Comparison of ENCODE assay signal across 19 cellular contexts in genomic region chr18:360676-361075, GRCh38.
DNase-seq lines count a peak whose midpoint lies in the region; ATAC-seq and TF ChIP-seq lines count a peak whose summit lies in the region.
"Had no signal": no experiment of that assay in that cellular context is flagged by ENCODE, and none has a peak within 500 bp of the region (broad histone marks: within the 10 kb centered on the region; RNA-seq: fewer than 3 reads in every experiment).

No MANE protein-coding gene starts in this region.

- H3K9ac ChIP-seq in BLaER1: no peak overlapping the region

- H2AFZ ChIP-seq in osteoblast (ENCODE audit: low read length): no peak overlapping the region

- ATAC-seq in HG03520 (IDR thresholded peaks at IDR 0.05; ENCODE audit: unreplicated experiment): no peak
- ATAC-seq: GM12878, Panc1 had no signal

- no peaks in the 10 kb centered on the region for H3K79me2 ChIP-seq in osteoblast (ENCODE audit: insufficient read depth, low read length)

- no peak for TF ChIP-seq CTCF in VCaP (conservative IDR thresholded peaks at IDR 0.05)
- TF ChIP-seq CTCF in osteoblast (IDR thresholded peaks at IDR 0.05; ENCODE audit: extremely low read depth, low read depth, low read length): no peak

- H3K36me3 ChIP-seq in BLaER1 (no peaks in the 10 kb centered on the region), osteoblast (ENCODE audit: insufficient read depth, low read length) (no peaks in the 10 kb centered on the region)
- H3K36me3 ChIP-seq: MG63 had no signal

- H3K27me3 ChIP-seq in BLaER1 (no peaks in the 10 kb centered on the region), osteoblast (ENCODE audit: insufficient read depth, low read length) (no peaks in the 10 kb centered on the region)
- H3K27me3 ChIP-seq: MG63 had no signal

- H3K27ac ChIP-seq in BLaER1: no peak overlapping the region
- peak overlapping the region; percentile 98 for H3K27ac ChIP-seq in VCaP
- peak overlapping the region; percentile 87 for H3K27ac ChIP-seq in osteoblast (ENCODE audit: low read depth, low read length)

- H4K20me1 ChIP-seq in BLaER1 (no peaks in the 10 kb centered on the region), osteoblast (ENCODE audit: insufficient read depth, low read length) (no peaks in the 10 kb centered on the region)

- H3K4me1 ChIP-seq in BLaER1 (peaks cover 53% of the 10 kb centered on the region), osteoblast (ENCODE audit: insufficient read depth, low read length) (peaks cover 42% of the 10 kb centered on the region)

- DNase-seq in DMS53 treated with DMSO at 0.1 percent for 48 hours (lab: John Stamatoyannopoulos, UW; ENCODE audit: unreplicated experiment): peak; percentile 19
- no peak for DNase-seq in osteoblast (ENCODE audit: insufficient read length, low spot score, missing footprints)
- DNase-seq in NCI-H345 (lab: John Stamatoyannopoulos, UW): no peak
- no peak for DNase-seq in occipital lobe (lab: John Stamatoyannopoulos, UW)
- no peak for DNase-seq in NCI-H69 (lab: John Stamatoyannopoulos, UW)
- DNase-seq: ACHN; DND-41; Karpas-422; MG63; NCI-H1417 treated with DMSO at 0.1 percent for 48 hours; NCI-H187; NCI-H2107; NCI-H774; NK-92 treated with Interleukin-12 subunit alpha and Interleukin-12 subunit beta, amount 100 ng/mL, for 24 hours had no signal

- H3K4me3 ChIP-seq in BLaER1 (no peak overlapping the region), osteoblast (ENCODE audit: insufficient read depth, low read length) (no peak overlapping the region)
- H3K4me3 ChIP-seq: GM12878, MG63 had no signal

- H3K4me2 ChIP-seq in BLaER1 (peak overlapping the region; percentile 76), osteoblast (ENCODE audit: insufficient read depth, low read length) (no peak overlapping the region)

- H3K9me3 ChIP-seq in BLaER1 (no peaks in the 10 kb centered on the region), osteoblast (ENCODE audit: low read depth, low read length) (no peaks in the 10 kb centered on the region)
- H3K9me3 ChIP-seq: MG63 had no signal
